ENCODE assay signal across 18 cellular contexts in genomic region chr2:16869711-16870110, GRCh38.
A peak's percentile ranks its signal among the peaks of the same experiment; 100 is the strongest.
DNase-seq lines count a peak whose midpoint lies in the region; ATAC-seq and TF ChIP-seq lines count a peak whose summit lies in the region.
"Had no signal": no experiment of that assay in that cellular context is flagged by ENCODE, and none has a peak within 500 bp of the region (broad histone marks: within the 10 kb centered on the region; RNA-seq: fewer than 3 reads in every experiment).

No MANE protein-coding gene starts in this region.

- H3K9me3 ChIP-seq in mucosa of descending colon = no peaks in the 10 kb centered on the region

- no peak overlapping the region for H3K4me3 ChIP-seq in mucosa of descending colon

- TF ChIP-seq CTCF in mucosa of descending colon (IDR thresholded peaks at IDR 0.05) (no peak), GM10248 (IDR thresholded peaks at IDR 0.05; ENCODE audit: control extremely low read depth, extremely low read depth, low read depth, missing control alignments) (no peak)

- intact Hi-C loops in posterior cingulate gyrus (cut with DNase I) (no loop called here), mucosa of descending colon (cut with DNase I, micrococcal nuclease) (no loop called here)

- no peaks in the 10 kb centered on the region for H3K36me3 ChIP-seq in mucosa of descending colon (ENCODE audit: low read depth)

- POLR2A ChIA-PET in GM10248 (lab: Yijun Ruan, JAX) = no interaction called here

- no peak for ATAC-seq in mucosa of descending colon
- ATAC-seq: HCT116, Panc1 had no signal

- peak; percentile 96 for DNase-seq in G401 (ENCODE audit: low spot score)
- peak; percentile 62 for DNase-seq in astrocyte of the hippocampus (ENCODE audit: low read depth, low spot score)
- DNase-seq in globus pallidus (ENCODE audit: low spot score) = peak; percentile 14
- DNase-seq in posterior cingulate gyrus = peak; percentile 39 to 97 (median 80)
- DNase-seq in activated T-cell treated with anti-CD3 and anti-CD28 coated beads, Interleukin-2, amount 50 U/mL, for 48 hours = no peak
- no peak for DNase-seq in mucosa of descending colon
- DNase-seq in GM10248 (ENCODE audit: extremely low spot score) = no peak
- no peak for DNase-seq in H4 (ENCODE audit: low spot score)
- DNase-seq: COR-L47, EL, Kasumi-1, MM.1S, NCI-H1105, NCI-H1694, NCI-H2107, NCI-H226 had no signal

- in situ Hi-C loops in G401 (cut with HindIII; ENCODE audit: low sequenced_read_pairs) = no loop called here

- CTCF ChIA-PET in GM10248 (lab: Yijun Ruan, JAX) = interaction anchor here (1.4 kb wide), 1 partner anchor 12 kb away, joined by 4 read pairs; no protein-coding TSS in a partner anchor

- no peaks in the 10 kb centered on the region for H3K4me1 ChIP-seq in mucosa of descending colon (ENCODE audit: low read depth)

Comparison
In these comparisons a context has a peak if more than half of its experiments do, and no peak if none do; other contexts are left out.
1. DNase-seq: peak in G401 (single experiment), astrocyte of the hippocampus (single experiment), globus pallidus (single experiment) and posterior cingulate gyrus (10 of 10); none in activated T-cell treated with anti-CD3 and anti-CD28 coated beads, Interleukin-2, amount 50 U/mL, for 48 hours (0 of 2), mucosa of descending colon (0 of 3), GM10248 (single experiment) and H4 (single experiment).